ENCODE assay signal across 10 cellular contexts in genomic region chr15:68816158-68816557, GRCh38. TPM values are rescaled to one million over a fixed set of nuclear protein-coding genes. Genes with fewer than 3 reads are reported as not detected.
DNase-seq lines count a peak whose midpoint lies in the region; ATAC-seq and TF ChIP-seq lines count a peak whose summit lies in the region.
"Had no signal": no experiment of that assay in that cellular context is flagged by ENCODE, and none has a peak within 500 bp of the region (broad histone marks: within the 10 kb centered on the region; RNA-seq: fewer than 3 reads in every experiment).

No MANE protein-coding gene starts in this region.

- H3K9me3 Mint-ChIP-seq in stimulated activated naive B cell treated with anti-CD40 and anti-IgM and Interleukin-4, amounts not matched to agents 10 μg/mL and 1 μg/mL and 100 μg/mL, for 72 hours, result no peaks in the 10 kb centered on the region

- H3K9me2 ChIP-seq in SK-N-SH, result no peaks in the 10 kb centered on the region

- H3K9ac ChIP-seq in SK-N-SH (no peak overlapping the region), iPS-18a (ENCODE audit: low read length) (no peak overlapping the region)

- TF ChIP-seq POLR2A in testis (IDR thresholded peaks at IDR 0.05), result no peak

- no peak for DNase-seq in SK-N-SH
- DNase-seq in stimulated activated naive B cell treated with anti-CD40 and anti-IgM and Interleukin-4, amounts not matched to agents 10 μg/mL and 1 μg/mL and 100 μg/mL, for 72 hours, result no peak
- DNase-seq in testis, result no peak
- DNase-seq in activated effector memory CD4-positive, alpha-beta T cell treated with Interleukin-2 at 50 U/mL for 16 hours, result no peak
- DNase-seq: activated gamma-delta T cell treated with Interleukin-2 at 50 U/mL for 16 hours; stimulated activated CD4-positive, alpha-beta T cell treated with anti-CD3 and anti-CD28 coated beads, Interleukin-12 subunit alpha, Interleukin-12 subunit beta, amount 100 ng/mL, for 4 hours had no signal

- TF ChIP-seq EP300 in SK-N-SH (IDR thresholded peaks at IDR 0.05; ENCODE audit: borderline replicate concordance in 1 of 2, low read depth in 1 of 2, low read length in 1 of 2), result no peak

- no peak overlapping the region for H3K27ac Mint-ChIP-seq in stimulated activated naive B cell treated with anti-CD40 and anti-IgM and Interleukin-4, amounts not matched to agents 10 μg/mL and 1 μg/mL and 100 μg/mL, for 72 hours

- H3K36me3 Mint-ChIP-seq in stimulated activated naive B cell treated with anti-CD40 and anti-IgM and Interleukin-4, amounts not matched to agents 10 μg/mL and 1 μg/mL and 100 μg/mL, for 72 hours, result peaks cover 22 to 41% of the 10 kb centered on the region in 2 donors

- H3K27me3 ChIP-seq in SK-N-SH (ENCODE audit: insufficient read depth), result no peaks in the 10 kb centered on the region
- H3K27me3 ChIP-seq in iPS-18a (ENCODE audit: control insufficient read depth, insufficient read depth, low read length), result no peaks in the 10 kb centered on the region
- H3K27me3 ChIP-seq in testis, result no peaks in the 10 kb centered on the region

- H3K27ac ChIP-seq in SK-N-SH (ENCODE audit: low read depth in 2 of 2, low read length in 1 of 2) (peak overlapping the region in 1 of 2 experiments; percentile 98; a peak in 1 of 4 replicates), VCaP (peak overlapping the region; percentile 100), iPS-18a (ENCODE audit: low read length) (no peak overlapping the region), testis (no peak overlapping the region)

- H2AFZ ChIP-seq in SK-N-SH (ENCODE audit: low read depth), result no peak overlapping the region

- peaks cover 40 to 62% of the 10 kb centered on the region in 2 donors for H3K4me1 Mint-ChIP-seq in stimulated activated naive B cell treated with anti-CD40 and anti-IgM and Interleukin-4, amounts not matched to agents 10 μg/mL and 1 μg/mL and 100 μg/mL, for 72 hours

- H3K9me3 ChIP-seq in SK-N-SH, result no peaks in the 10 kb centered on the region
- no peaks in the 10 kb centered on the region for H3K9me3 ChIP-seq in iPS-18a (ENCODE audit: control insufficient read depth, low read depth, low read length)
- no peaks in the 10 kb centered on the region for H3K9me3 ChIP-seq in testis

- H3K36me3 ChIP-seq in SK-N-SH (replicated peaks in 1 of 2; ENCODE audit: control insufficient read depth in 1 of 2, insufficient read depth in 2 of 2, low read length in 1 of 2) (peaks cover 0 to 4% of the 10 kb centered on the region in 2 experiments), iPS-18a (ENCODE audit: control insufficient read depth, low read depth, low read length) (no peaks in the 10 kb centered on the region), testis (ENCODE audit: low read depth, missing control alignments) (no peaks in the 10 kb centered on the region)

- peak overlapping the region; percentile 92; the same call in 1 of the 2 replicates for H3K4me2 ChIP-seq in SK-N-SH

- TF ChIP-seq RAD21 in SK-N-SH (IDR thresholded peaks at IDR 0.05; ENCODE audit: low read length), result no peak

- peak overlapping the region; percentile 19 to 99 for H3K4me3 Mint-ChIP-seq in stimulated activated naive B cell treated with anti-CD40 and anti-IgM and Interleukin-4, amounts not matched to agents 10 μg/mL and 1 μg/mL and 100 μg/mL, for 72 hours

- ATAC-seq in SK-N-SH treated with all-trans-retinoic acid at 6 μM for 48 hours (no peak), HG03108 (IDR thresholded peaks at IDR 0.05; ENCODE audit: unreplicated experiment) (no peak)
- ATAC-seq in stimulated activated naive B cell treated with anti-CD40 and anti-IgM and Interleukin-4, amounts not matched to agents 10 μg/mL and 1 μg/mL and 100 μg/mL, for 72 hours (replicated peaks), result no peak

- peaks cover 96% of the 10 kb centered on the region for H3K79me2 ChIP-seq in SK-N-SH (ENCODE audit: insufficient read depth)

- peaks cover 3% of the 10 kb centered on the region for H3F3A ChIP-seq in SK-N-SH (replicated peaks; ENCODE audit: insufficient read depth)

- peaks cover 28% of the 10 kb centered on the region; the same call in 1 of the 2 replicates for H4K20me1 ChIP-seq in SK-N-SH (ENCODE audit: insufficient read depth)

- H3K4me3 ChIP-seq in SK-N-SH (ENCODE audit: low read depth in 2 of 2, low read length in 1 of 2) (peak overlapping the region in 1 of 2 experiments; percentile 89; a peak in 2 of 4 replicates), iPS-18a (ENCODE audit: low read length) (peak overlapping the region; percentile 92), testis (no peak overlapping the region)

- WGBS in SK-N-SH (ENCODE audit: low lambda C conversion rate), result 85% methylated on average over 4 of the region's 4 CpGs
- WGBS in testis, 2 donors, result 58 to 62% methylated on average over 4 of the region's 4 CpGs

- POLR2A ChIA-PET in SK-N-SH (lab: Yijun Ruan, JAX), result no interaction called here

- H3K4me1 ChIP-seq in SK-N-SH (ENCODE audit: control insufficient read depth in 1 of 2, insufficient read depth in 2 of 2, low read depth in 1 of 2, low read length in 1 of 2) (peaks cover 10 to 36% of the 10 kb centered on the region in 2 experiments; a peak in 3 of 4 replicates), iPS-18a (ENCODE audit: control insufficient read depth, low read depth, low read length) (peaks cover 30% of the 10 kb centered on the region), testis (no peaks in the 10 kb centered on the region)

- CTCF ChIA-PET in SK-N-SH (lab: Yijun Ruan, JAX), result interaction anchor here (0.9 to 2.0 kb wide), 9 partner anchors 9 to 510 kb away, joined by 3 to 12 read pairs (median 4); no protein-coding TSS in a partner anchor

- TF ChIP-seq CTCF in SK-N-SH (IDR thresholded peaks at IDR 0.05) (no peak), VCaP (conservative IDR thresholded peaks at IDR 0.05) (no peak), testis (IDR thresholded peaks at IDR 0.05) (no peak)

- H3K27me3 Mint-ChIP-seq in stimulated activated naive B cell treated with anti-CD40 and anti-IgM and Interleukin-4, amounts not matched to agents 10 μg/mL and 1 μg/mL and 100 μg/mL, for 72 hours, result no peaks in the 10 kb centered on the region

- intact Hi-C loops in testis (cut with DNase I; ENCODE audit: low total_unique reads), result no loop called here

TF ChIP-seq in SK-N-SH, 30 proteins besides CTCF, POLR2A, EP300 and RAD21:
- TF ChIP-seq RFX5 (IDR thresholded peaks at IDR 0.05; ENCODE audit: low read length) (no peak), USF1 (IDR thresholded peaks at IDR 0.05; ENCODE audit: borderline replicate concordance, low read depth) (0 out of 2 replicates have a peak, but pooled peaks have one; percentile 28), TAF1 (IDR thresholded peaks at IDR 0.05; ENCODE audit: borderline replicate concordance, low read depth, low read length) (no peak), MXI1 (IDR thresholded peaks at IDR 0.05; ENCODE audit: low read depth, low read length) (no peak), GATA2 (CRISPR knock-in tag; IDR thresholded peaks at IDR 0.05) (no peak), SIN3A (IDR thresholded peaks at IDR 0.05; ENCODE audit: borderline replicate concordance, low read depth, low read length) (no peak), FOXM1 (IDR thresholded peaks at IDR 0.05; ENCODE audit: low read depth) (no peak)

TF ChIP-seq in SK-N-SH treated with all-trans-retinoic acid at 6 μM for 48 hours, 23 proteins besides CTCF, POLR2A, EP300 and RAD21:
- TF ChIP-seq ZNF565 (CRISPR knock-in tag; conservative IDR thresholded peaks at IDR 0.05; ENCODE audit: low read depth), result no peak
- TF ChIP-seq ZFP3 (CRISPR knock-in tag; IDR thresholded peaks at IDR 0.05), result no peak
- TF ChIP-seq, protein P1, sequence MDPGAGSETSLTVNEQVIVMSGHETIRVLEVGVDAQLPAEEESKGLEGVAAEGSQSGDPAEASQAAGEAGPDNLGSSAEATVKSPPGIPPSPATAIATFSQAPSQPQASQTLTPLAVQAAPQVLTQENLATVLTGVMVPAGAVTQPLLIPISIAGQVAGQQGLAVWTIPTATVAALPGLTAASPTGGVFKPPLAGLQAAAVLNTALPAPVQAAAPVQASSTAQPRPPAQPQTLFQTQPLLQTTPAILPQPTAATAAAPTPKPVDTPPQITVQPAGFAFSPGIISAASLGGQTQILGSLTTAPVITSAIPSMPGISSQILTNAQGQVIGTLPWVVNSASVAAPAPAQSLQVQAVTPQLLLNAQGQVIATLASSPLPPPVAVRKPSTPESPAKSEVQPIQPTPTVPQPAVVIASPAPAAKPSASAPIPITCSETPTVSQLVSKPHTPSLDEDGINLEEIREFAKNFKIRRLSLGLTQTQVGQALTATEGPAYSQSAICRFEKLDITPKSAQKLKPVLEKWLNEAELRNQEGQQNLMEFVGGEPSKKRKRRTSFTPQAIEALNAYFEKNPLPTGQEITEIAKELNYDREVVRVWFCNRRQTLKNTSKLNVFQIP (CRISPR knock-in tag; IDR thresholded peaks at IDR 0.05; ENCODE audit: borderline replicate concordance, low read depth), result no peak
- no peak for TF ChIP-seq BACH2 (CRISPR knock-in tag; IDR thresholded peaks at IDR 0.05; ENCODE audit: borderline replicate concordance)
- TF ChIP-seq, protein P2, sequence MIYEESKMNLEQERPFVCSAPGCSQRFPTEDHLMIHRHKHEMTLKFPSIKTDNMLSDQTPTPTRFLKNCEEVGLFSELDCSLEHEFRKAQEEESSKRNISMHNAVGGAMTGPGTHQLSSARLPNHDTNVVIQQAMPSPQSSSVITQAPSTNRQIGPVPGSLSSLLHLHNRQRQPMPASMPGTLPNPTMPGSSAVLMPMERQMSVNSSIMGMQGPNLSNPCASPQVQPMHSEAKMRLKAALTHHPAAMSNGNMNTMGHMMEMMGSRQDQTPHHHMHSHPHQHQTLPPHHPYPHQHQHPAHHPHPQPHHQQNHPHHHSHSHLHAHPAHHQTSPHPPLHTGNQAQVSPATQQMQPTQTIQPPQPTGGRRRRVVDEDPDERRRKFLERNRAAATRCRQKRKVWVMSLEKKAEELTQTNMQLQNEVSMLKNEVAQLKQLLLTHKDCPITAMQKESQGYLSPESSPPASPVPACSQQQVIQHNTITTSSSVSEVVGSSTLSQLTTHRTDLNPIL (CRISPR knock-in tag; IDR thresholded peaks at IDR 0.05; ENCODE audit: low read depth), result no peak
- no peak for TF ChIP-seq ZFP30 (CRISPR knock-in tag; IDR thresholded peaks at IDR 0.05)
- TF ChIP-seq TOX (CRISPR knock-in tag; IDR thresholded peaks at IDR 0.05; ENCODE audit: borderline replicate concordance), result no peak
- no peak for TF ChIP-seq PPARA (CRISPR knock-in tag; IDR thresholded peaks at IDR 0.05; ENCODE audit: borderline replicate concordance)

RNA-seq across cellular contexts. Expression of gene ANP32A, which starts 4.5 kb away (rescaled TPM):
- polyA plus RNA-seq in SK-N-SH (2012; rRNA removed), result 58.4 and 61.7 TPM in 2 replicates
- 78.1 and 80.4 TPM in 2 replicates for polyA plus RNA-seq in SK-N-SH (2012; cell fraction: cytosol; rRNA removed)
- polyA plus RNA-seq in SK-N-SH (2012; cell fraction: nucleus; rRNA removed), result 24.1 and 31.7 TPM in 2 replicates
- 10 to 100 TPM; 32.9 to 41.3 TPM for total RNA-seq in testis
- 49.5 TPM for polyA plus RNA-seq in testis (ENCODE audit: insufficient read depth, low read depth, low replicate concordance)
